ENCODE assay signal across 9 cellular contexts in genomic region chr3:16515885-16516420, GRCh38. TPM values are rescaled to one million over a fixed set of nuclear protein-coding genes. Genes with fewer than 3 reads are reported as not detected.
A peak's percentile ranks its signal among the peaks of the same experiment; 100 is the strongest.
DNase-seq lines count a peak whose midpoint lies in the region; ATAC-seq, FAIRE-seq and TF ChIP-seq lines count a peak whose summit lies in the region.
"Had no signal": no experiment of that assay in that cellular context is flagged by ENCODE, and none has a peak within 500 bp of the region (broad histone marks: within the 10 kb centered on the region; RNA-seq: fewer than 3 reads in every experiment).

No MANE protein-coding gene starts in this region.

- H3K4me3 Mint-ChIP-seq in T-helper 17 cell = peak overlapping the region; percentile 97
- peak overlapping the region in 6 of 10 donors; percentile 6 to 55 (median 45) for H3K4me3 Mint-ChIP-seq in naive thymus-derived CD8-positive, alpha-beta T cell

- H3K9me3 ChIP-seq in T-helper 17 cell (ENCODE audit: control insufficient read depth, low read length, poor library complexity, severe bottlenecking) = no peaks in the 10 kb centered on the region
- H3K9me3 ChIP-seq in lower lobe of right lung = no peaks in the 10 kb centered on the region
- H3K9me3 ChIP-seq in sigmoid colon = no peaks in the 10 kb centered on the region
- H3K9me3 ChIP-seq: adrenal gland had no signal

- no peak overlapping the region for H3K27ac ChIP-seq in lower lobe of right lung
- H3K27ac ChIP-seq in sigmoid colon = peak overlapping the region in 2 of 4 donors; percentile 21 to 37

- TF ChIP-seq CTCF in GM06990 (IDR thresholded peaks at IDR 0.05; ENCODE audit: insufficient read depth, low read length, poor library complexity, severe bottlenecking) (peak; percentile 3), lower lobe of right lung (IDR thresholded peaks at IDR 0.05) (no peak), sigmoid colon (IDR thresholded peaks at IDR 0.05) (no peak)

- H3K36me3 ChIP-seq in GM06990 (ENCODE audit: control insufficient read depth, insufficient read depth, low read length) = no peaks in the 10 kb centered on the region
- no peaks in the 10 kb centered on the region for H3K36me3 ChIP-seq in lower lobe of right lung
- no peaks in the 10 kb centered on the region for H3K36me3 ChIP-seq in sigmoid colon
- H3K36me3 ChIP-seq: adrenal gland had no signal

- H3K27me3 ChIP-seq in GM06990 (replicated peaks; ENCODE audit: control insufficient read depth, insufficient read depth, low read length) = no peaks in the 10 kb centered on the region
- no peaks in the 10 kb centered on the region for H3K27me3 ChIP-seq in lower lobe of right lung (ENCODE audit: low read depth)
- peaks cover 0 to 33% (median 0%) of the 10 kb centered on the region in 3 donors for H3K27me3 ChIP-seq in sigmoid colon

- H3K9me3 Mint-ChIP-seq in naive thymus-derived CD8-positive, alpha-beta T cell = no peaks in the 10 kb centered on the region

- TF ChIP-seq EP300 in sigmoid colon (IDR thresholded peaks at IDR 0.05) = no peak

- ATAC-seq in T-helper 17 cell = no peak
- no peak for ATAC-seq in naive thymus-derived CD8-positive, alpha-beta T cell
- no peak for ATAC-seq in lower lobe of right lung
- ATAC-seq in GM21529 (IDR thresholded peaks at IDR 0.05; ENCODE audit: unreplicated experiment) = no peak

- peak; percentile 93 for FAIRE-seq in GM18507 (lab: Jason Lieb, UNC)

- peak overlapping the region; percentile 98 for H3K27ac Mint-ChIP-seq in T-helper 17 cell
- peak overlapping the region in 7 of 10 donors; percentile 47 to 91 (median 86) for H3K27ac Mint-ChIP-seq in naive thymus-derived CD8-positive, alpha-beta T cell

- intact Hi-C loops in lower lobe of right lung (cut with DNase I) = no loop called here
- intact Hi-C loops in sigmoid colon (cut with DNase I) = loop anchor here (10.0 kb wide), 1 partner anchor 221 kb away; no protein-coding TSS in a partner anchor

- peak overlapping the region; percentile 82 for H3K4me3 ChIP-seq in GM06990 (replicated peaks; ENCODE audit: low read depth, low read length)
- H3K4me3 ChIP-seq in lower lobe of right lung = no peak overlapping the region
- H3K4me3 ChIP-seq in sigmoid colon = no peak overlapping the region
- H3K4me3 ChIP-seq: adrenal gland had no signal

- peaks cover 4% of the 10 kb centered on the region for H3K27me3 Mint-ChIP-seq in T-helper 17 cell
- no peaks in the 10 kb centered on the region for H3K27me3 Mint-ChIP-seq in naive thymus-derived CD8-positive, alpha-beta T cell

- no peak for TF ChIP-seq POLR2A in sigmoid colon (IDR thresholded peaks at IDR 0.05)

- H3K4me1 ChIP-seq in lower lobe of right lung (peaks cover 40% of the 10 kb centered on the region), sigmoid colon (peaks cover 0 to 21% (median 13%) of the 10 kb centered on the region in 4 donors)

- WGBS in sigmoid colon, 2 donors = 57 to 72% methylated on average over 11 of the region's 11 CpGs

- H3K4me1 Mint-ChIP-seq in T-helper 17 cell = peaks cover 40% of the 10 kb centered on the region
- H3K4me1 Mint-ChIP-seq in naive thymus-derived CD8-positive, alpha-beta T cell = peaks cover 35 to 74% (median 62%) of the 10 kb centered on the region in 4 donors

- POLR2A ChIA-PET in naive thymus-derived CD8-positive, alpha-beta T cell (lab: Charles Lee) = interaction anchor here (0.5 to 1.8 kb wide), 15 partner anchors 11 to 252 kb away, joined by 3 to 7 read pairs (median 4); partner anchors contain the start of gene DPH3

- no peaks in the 10 kb centered on the region for H3K36me3 Mint-ChIP-seq in T-helper 17 cell (ENCODE audit: low read depth)
- H3K36me3 Mint-ChIP-seq in naive thymus-derived CD8-positive, alpha-beta T cell = no peaks in the 10 kb centered on the region

- DNase-seq in GM06990 (ENCODE audit: extremely low read depth, insufficient read length) (peak; percentile 69), GM18507 (ENCODE audit: extremely low spot score, insufficient read length, low read depth) (no peak), T-helper 17 cell (no peak), lower lobe of right lung (no peak), sigmoid colon (no peak)
- DNase-seq in naive thymus-derived CD8-positive, alpha-beta T cell = no peak
- DNase-seq: adrenal gland, NCI-H1436 treated with DMSO at 0.1 percent for 48 hours had no signal

RNA-seq across cellular contexts. Expression of gene RFTN1, which starts 2.5 kb away (rescaled TPM):
- total RNA-seq in T-helper 17 cell (10 to 100 TPM; 51.8 to 55.8 TPM), lower lobe of right lung (58.2 TPM), sigmoid colon (10 to 100 TPM; 12.1 to 26.0 (median 18.6) TPM)
- 10 to 100 TPM; 61.4 to 61.8 TPM for total RNA-seq in naive thymus-derived CD8-positive, alpha-beta T cell
- 10 to 100 TPM; 35.3 to 44.2 (median 36.8) TPM for polyA plus RNA-seq in naive thymus-derived CD8-positive, alpha-beta T cell
- 10 to 100 TPM; 10.9 to 26.4 (median 22.2) TPM for polyA plus RNA-seq in sigmoid colon
